ENCODE assay signal across 8 cellular contexts in the genomic region with DNA sequence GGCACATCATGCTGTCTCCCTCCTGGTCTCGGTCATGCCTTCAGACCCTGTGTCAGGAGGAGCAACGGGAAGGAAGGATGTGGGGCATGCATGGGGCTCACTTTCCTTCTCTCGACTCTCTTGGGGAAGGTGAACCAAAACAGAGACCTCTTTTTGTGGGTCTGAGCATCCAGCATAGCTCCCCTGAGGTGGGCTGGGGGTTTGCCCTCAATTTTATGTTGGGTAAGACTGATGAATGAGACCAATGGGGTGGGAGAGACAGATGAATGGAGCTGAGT. TPM values are rescaled to one million over a fixed set of nuclear protein-coding genes. Genes with fewer than 3 reads are reported as not detected.
A peak's percentile ranks its signal among the peaks of the same experiment; 100 is the strongest.
DNase-seq lines count a peak whose midpoint lies in the region; ATAC-seq and TF ChIP-seq lines count a peak whose summit lies in the region.

No MANE protein-coding gene starts in this region.

- no peak for DNase-seq in activated naive CD4-positive, alpha-beta T cell treated with anti-CD3 and anti-CD28 coated beads, Interleukin-2, amount 50 U/mL, for 16 hours
- DNase-seq in caudate nucleus (lab: John Stamatoyannopoulos, UW) (no peak), gastrocnemius medialis (no peak), NK-92 (lab: John Stamatoyannopoulos, UW; ENCODE audit: unreplicated experiment) (no peak), HPDE6-E6E7 (ENCODE audit: extremely low spot score) (no peak)
- DNase-seq in stimulated activated CD4-positive, alpha-beta T cell treated with anti-CD3 and anti-CD28 coated beads, Interleukin-4, amount 100 ng/mL, for 4 hours = no peak

- H3K27ac ChIP-seq in caudate nucleus (ENCODE audit: low read depth, low read length) = peak overlapping the region; percentile 80
- peak overlapping the region; percentile 65 to 73 (median 70) for H3K27ac ChIP-seq in gastrocnemius medialis

- H3K27me3 ChIP-seq in gastrocnemius medialis = no peaks in the 10 kb centered on the region

- H3K36me3 Mint-ChIP-seq in activated naive CD4-positive, alpha-beta T cell treated with anti-CD3 and anti-CD28 coated beads, Interleukin-2, amount 50 U/mL, for 24 hours = peaks cover 14% of the 10 kb centered on the region

- in situ Hi-C loops in gastrocnemius medialis (cut with MboI; ENCODE audit: low sequenced_read_pairs in 4 of 4) = no loop called here

- H3K4me1 Mint-ChIP-seq in activated naive CD4-positive, alpha-beta T cell treated with anti-CD3 and anti-CD28 coated beads, Interleukin-2, amount 50 U/mL, for 24 hours = peaks cover 72% of the 10 kb centered on the region

- no peaks in the 10 kb centered on the region for H3K36me3 ChIP-seq in gastrocnemius medialis

- H3K9me3 Mint-ChIP-seq in activated naive CD4-positive, alpha-beta T cell treated with anti-CD3 and anti-CD28 coated beads, Interleukin-2, amount 50 U/mL, for 24 hours = no peaks in the 10 kb centered on the region

- TF ChIP-seq CTCF in gastrocnemius medialis (IDR thresholded peaks at IDR 0.05 in 4 of 5, conservative IDR thresholded peaks at IDR 0.05 in 1 of 5) = no peak

- no peaks in the 10 kb centered on the region for H3K9me3 ChIP-seq in gastrocnemius medialis

- H3K27ac Mint-ChIP-seq in activated naive CD4-positive, alpha-beta T cell treated with anti-CD3 and anti-CD28 coated beads, Interleukin-2, amount 50 U/mL, for 24 hours = peak overlapping the region; percentile 100

- peak overlapping the region; percentile 98 for H3K4me3 Mint-ChIP-seq in activated naive CD4-positive, alpha-beta T cell treated with anti-CD3 and anti-CD28 coated beads, Interleukin-2, amount 50 U/mL, for 24 hours

- no peaks in the 10 kb centered on the region for H3K27me3 Mint-ChIP-seq in activated naive CD4-positive, alpha-beta T cell treated with anti-CD3 and anti-CD28 coated beads, Interleukin-2, amount 50 U/mL, for 24 hours

- H3K4me3 ChIP-seq in gastrocnemius medialis = peak overlapping the region; percentile 32 to 50 (median 47)

- ATAC-seq in HG03354 (IDR thresholded peaks at IDR 0.05; ENCODE audit: poor library complexity, severe bottlenecking, unreplicated experiment) (peak; percentile 30), gastrocnemius medialis (no peak)

- intact Hi-C loops in gastrocnemius medialis (cut with DNase I; ENCODE audit: low total_unique reads) = no loop called here

- TF ChIP-seq POLR2A in gastrocnemius medialis (IDR thresholded peaks at IDR 0.05) = no peak

- H3K4me1 ChIP-seq in gastrocnemius medialis = peaks cover 5 to 10% of the 10 kb centered on the region in 2 donors

RNA-seq across cellular contexts. Expression of gene ACSL5, which starts 2.6 kb away (rescaled TPM):
- total RNA-seq in gastrocnemius medialis = 1 to 10 TPM; 2.2 to 4.1 (median 3.1) TPM
